ENCODE assay signal across 5 cellular contexts in the genomic region with DNA sequence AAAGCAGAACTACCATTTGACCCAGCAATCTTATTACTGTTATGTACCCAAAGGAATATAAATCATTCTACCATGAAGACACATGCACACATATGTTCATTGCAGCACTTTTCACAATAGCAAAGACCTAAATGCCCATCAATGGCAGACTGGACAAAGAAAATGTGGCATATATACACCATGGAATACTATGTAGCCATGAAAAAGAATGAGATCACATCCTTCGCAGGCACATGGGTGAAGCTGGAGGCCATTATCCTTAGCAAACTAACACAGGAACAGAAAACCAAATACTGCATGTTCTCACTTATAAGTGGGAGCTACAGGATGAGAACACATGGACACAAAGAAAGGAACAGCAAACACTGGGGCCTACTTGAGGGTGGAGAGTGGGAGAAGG. TPM values are rescaled to one million over a fixed set of nuclear protein-coding genes. Genes with fewer than 3 reads are reported as not detected.
"Had no signal": no experiment of that assay in that cellular context is flagged by ENCODE, and none has a peak within 500 bp of the region (broad histone marks: within the 10 kb centered on the region; RNA-seq: fewer than 3 reads in every experiment).

No MANE protein-coding gene starts in this region.

RNA-seq across cellular contexts. Expression of a gene that starts 28.5 kb away (rescaled TPM):
- total RNA-seq: IMR-90 had no signal
- polyA plus RNA-seq: IMR-90 had no signal

RNA-seq across cellular contexts. Expression of a gene that starts 51.0 kb away (rescaled TPM):
- total RNA-seq: HepG2, HT-29, HT1080, IMR-90 had no signal
- polyA plus RNA-seq: HepG2, IgD-negative memory B cell, IMR-90 had no signal
